Comparison of ENCODE assay signal across 14 cellular contexts in genomic region chrX:10104958-10105658, GRCh38. TPM values are rescaled to one million over a fixed set of nuclear protein-coding genes. Genes with fewer than 3 reads are reported as not detected.
A peak's percentile ranks its signal among the peaks of the same experiment; 100 is the strongest.
DNase-seq lines count a peak whose midpoint lies in the region; ATAC-seq, FAIRE-seq and TF ChIP-seq lines count a peak whose summit lies in the region.
"Had no signal": no experiment of that assay in that cellular context is flagged by ENCODE, and none has a peak within 500 bp of the region (broad histone marks: within the 10 kb centered on the region; RNA-seq: fewer than 3 reads in every experiment).

No MANE protein-coding gene starts in this region.

- DNase-seq in stomach (no peak), HPDE6-E6E7 (ENCODE audit: extremely low spot score) (no peak), NCI-H1694 treated with DMSO at 0.1 percent for 48 hours (lab: John Stamatoyannopoulos, UW) (no peak), DMS114 treated with DMSO at 0.1 percent for 48 hours (lab: John Stamatoyannopoulos, UW; ENCODE audit: unreplicated experiment) (no peak)
- DNase-seq: activated gamma-delta T cell treated with Interleukin-2 at 50 U/mL for 16 hours, kidney glomerular epithelial cell, nucleus accumbens had no signal

- peaks cover 0 to 8% (median 4%) of the 10 kb centered on the region in 4 donors for H3K36me3 ChIP-seq in stomach
- H3K36me3 ChIP-seq: HAP-1 had no signal

- intact Hi-C loops in stomach (cut with DNase I; ENCODE audit: low total_unique reads): no loop called here

- peak; percentile 58 for TF ChIP-seq EP300 in stomach (IDR thresholded peaks at IDR 0.05)

- FAIRE-seq in colon (lab: Jason Lieb, UNC): peak; percentile 82
- FAIRE-seq: frontal cortex had no signal

- no peaks in the 10 kb centered on the region for H3K27me3 ChIP-seq in layer of hippocampus (ENCODE audit: control insufficient read depth, insufficient read depth, low read length)
- no peaks in the 10 kb centered on the region for H3K27me3 ChIP-seq in stomach

- TF ChIP-seq CTCF in stomach (IDR thresholded peaks at IDR 0.05): no peak

- ATAC-seq in GM18868 (IDR thresholded peaks at IDR 0.05; ENCODE audit: unreplicated experiment): peak; percentile 56
- ATAC-seq in HG03571 (IDR thresholded peaks at IDR 0.05; ENCODE audit: unreplicated experiment): no peak

- peak overlapping the region; percentile 6 for H3K27ac ChIP-seq in layer of hippocampus (ENCODE audit: low read depth, low read length)
- H3K27ac ChIP-seq in stomach: peak overlapping the region in 4 of 5 donors; percentile 64 to 78 (median 66)
- H3K27ac ChIP-seq: SK-N-MC had no signal

- peaks cover 0 to 43% (median 21%) of the 10 kb centered on the region in 4 donors for H3K4me1 ChIP-seq in stomach
- H3K4me1 ChIP-seq: HAP-1 had no signal

- H3K9me3 ChIP-seq in stomach: no peaks in the 10 kb centered on the region
- H3K9me3 ChIP-seq: HAP-1 had no signal

- whole genome bisulfite sequencing in stomach, 5 donors: 81 to 84% (median 82%) methylated on average over 10 of the region's 10 CpGs

- no peak for TF ChIP-seq POLR2A in stomach (IDR thresholded peaks at IDR 0.05)

- H3K4me3 ChIP-seq in stomach: no peak overlapping the region
- H3K4me3 ChIP-seq: HAP-1, SK-N-MC had no signal

RNA-seq across cellular contexts. Expression of gene CLCN4, which starts 51.7 kb away (rescaled TPM):
- total RNA-seq in stomach: 10 to 100 TPM in 1 of 5 donors, 1 to 10 TPM in 3, not detected in 1; 2.7 to 22.3 (median 5.3) TPM
- under 1 TPM; 0.35 to 0.68 (median 0.46) TPM for polyA plus RNA-seq in stomach
